ENCODE assay signal across 18 cellular contexts in the genomic region with DNA sequence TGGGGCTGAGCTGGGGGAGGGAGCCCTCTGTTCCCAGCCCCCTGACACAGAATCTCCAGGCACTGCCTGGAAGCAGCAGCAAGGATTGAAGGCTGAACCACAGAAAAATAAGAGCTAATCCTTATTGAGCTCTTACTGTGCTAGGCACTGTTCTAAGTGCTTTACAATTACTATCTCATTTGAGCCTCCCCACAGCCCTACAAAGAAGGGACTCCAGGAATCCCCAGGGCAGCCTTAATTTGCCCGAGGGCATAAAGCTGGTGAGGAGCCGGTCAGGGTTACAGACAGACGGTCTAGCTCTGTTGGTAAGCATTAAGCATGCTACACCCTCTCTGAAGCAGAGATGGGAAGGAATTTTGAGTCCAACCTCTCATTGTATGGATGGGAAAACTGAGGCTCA. TPM values are rescaled to one million over a fixed set of nuclear protein-coding genes. Genes with fewer than 3 reads are reported as not detected.
DNase-seq lines count a peak whose midpoint lies in the region; ATAC-seq and TF ChIP-seq lines count a peak whose summit lies in the region.
"Had no signal": no experiment of that assay in that cellular context is flagged by ENCODE, and none has a peak within 500 bp of the region (broad histone marks: within the 10 kb centered on the region; RNA-seq: fewer than 3 reads in every experiment).

No MANE protein-coding gene starts in this region.

- ATAC-seq in HG02840 (IDR thresholded peaks at IDR 0.05; ENCODE audit: low FRiP score, unreplicated experiment): no peak
- ATAC-seq: gastrocnemius medialis, natural killer cell had no signal

- peak overlapping the region; percentile 3; the same call in 1 of the 2 replicates for H3K9ac ChIP-seq in iPS-20b (ENCODE audit: low read depth, low read length)
- H3K9ac ChIP-seq: GM23248, parathyroid adenoma had no signal

- no peak for TF ChIP-seq EP300 in stomach (IDR thresholded peaks at IDR 0.05)

- WGBS in stomach, 5 donors: 90 to 100% (median 94%) methylated on average over 3 of the region's 3 CpGs

- POLR2A ChIA-PET in HEK293 (lab: Yijun Ruan, JAX): interaction anchor here (0.6 to 1.9 kb wide), 4 partner anchors 8 to 77 kb away, joined by 4 to 8 read pairs (median 5); no protein-coding TSS in a partner anchor

- peaks cover 0 to 4% of the 10 kb centered on the region in 2 experiments; a peak in 1 of 3 replicates for H3K36me3 ChIP-seq in HEK293 (ENCODE audit: control insufficient read depth in 2 of 2, insufficient read depth in 1 of 2, low read length in 2 of 2)
- H3K36me3 ChIP-seq in iPS-20b (ENCODE audit: insufficient read depth, low read depth, low read length): no peaks in the 10 kb centered on the region
- no peaks in the 10 kb centered on the region for H3K36me3 ChIP-seq in stomach
- H3K36me3 ChIP-seq: gastrocnemius medialis, spleen had no signal

- H3K27me3 ChIP-seq in iPS-20b (ENCODE audit: insufficient read depth, low read length) (peaks cover 33% of the 10 kb centered on the region), stomach (peaks cover 0 to 18% (median 3%) of the 10 kb centered on the region in 3 donors)
- H3K27me3 ChIP-seq: gastrocnemius medialis had no signal

- no peak overlapping the region; the same call in 1 of the 2 replicates for H3K27ac ChIP-seq in HEK293 (ENCODE audit: extremely low read depth, low read depth, low read length)
- H3K27ac ChIP-seq in iPS-20b (ENCODE audit: low read length): no peak overlapping the region
- peak overlapping the region in 3 of 5 donors; percentile 30 to 60 (median 59) for H3K27ac ChIP-seq in stomach
- H3K27ac ChIP-seq: GM23248, parathyroid adenoma had no signal

- TF ChIP-seq CTCF in HEK293 (tag by site-specific recombination; IDR thresholded peaks at IDR 0.05) (no peak), stomach (IDR thresholded peaks at IDR 0.05) (no peak)

- H3K4me1 ChIP-seq in HEK293 (ENCODE audit: control insufficient read depth, insufficient read depth, low read length) (peaks cover 13% of the 10 kb centered on the region), iPS-20b (ENCODE audit: insufficient read depth, low read length) (peaks cover 16% of the 10 kb centered on the region), stomach (peaks cover 1 to 23% (median 12%) of the 10 kb centered on the region in 4 donors)
- H3K4me1 ChIP-seq: parathyroid adenoma had no signal

- intact Hi-C loops in stomach (cut with DNase I; ENCODE audit: low total_unique reads): no loop called here

- H3K9me3 ChIP-seq in HEK293 (ENCODE audit: control insufficient read depth, insufficient read depth, low read depth, low read length) (no peaks in the 10 kb centered on the region), iPS-20b (ENCODE audit: insufficient read depth, low read depth, low read length) (no peaks in the 10 kb centered on the region), stomach (no peaks in the 10 kb centered on the region)
- H3K9me3 ChIP-seq: gastrocnemius medialis, spleen had no signal

- DNase-seq in NCI-H69 (lab: John Stamatoyannopoulos, UW) (peak; percentile 91), stomach (no peak), DMS153 treated with DMSO at 0.1 percent for 48 hours (lab: John Stamatoyannopoulos, UW; ENCODE audit: unreplicated experiment) (no peak)
- no peak for DNase-seq in activated CD4-positive, CD25-positive, alpha-beta regulatory T cell treated with anti-CD3 and anti-CD28 coated beads, Interleukin-2, amount 50 U/mL, for 72 hours
- DNase-seq: activated effector memory CD4-positive, alpha-beta T cell treated with anti-CD3 and anti-CD28 coated beads, Interleukin-2, amount 50 U/mL, for 16 hours; cerebellar nuclear complex; gastrocnemius medialis; GM23248; natural killer cell; NCI-H1930; NCI-H774; RPMI8226; spleen had no signal

- no peak for TF ChIP-seq POLR2A in stomach (IDR thresholded peaks at IDR 0.05)

- CTCF ChIA-PET in HEK293 (lab: Yijun Ruan, JAX): interaction anchor here (0.7 to 3.4 kb wide), 15 partner anchors 8 to 189 kb away, joined by 3 to 28 read pairs (median 5); no protein-coding TSS in a partner anchor

- H3K4me3 ChIP-seq in HEK293 (ENCODE audit: low read depth, low read length) (no peak overlapping the region), iPS-20b (ENCODE audit: low read length) (no peak overlapping the region), stomach (no peak overlapping the region)
- H3K4me3 ChIP-seq: gastrocnemius medialis, GM23248, spleen had no signal

TF ChIP-seq in HEK293, 187 proteins besides CTCF, POLR2A, EP300 and RAD21:
- TF ChIP-seq ZNF16 (tag by site-specific recombination; IDR thresholded peaks at IDR 0.05; ENCODE audit: low read depth) (no peak), ZIC2 (tag by site-specific recombination; IDR thresholded peaks at IDR 0.05) (peak; percentile 61)

RNA-seq across cellular contexts. Expression of a gene that starts 7.0 kb away (rescaled TPM):
- total RNA-seq in stomach: 10 to 100 TPM in 1 of 5 donors, 1 to 10 TPM in 2, not detected in 2; 1.5 to 87.0 (median 1.9) TPM
- polyA plus RNA-seq in stomach: 1 to 10 TPM; 1.3 to 2.3 (median 1.6) TPM

RNA-seq across cellular contexts. Expression of a gene that starts 27.5 kb away (rescaled TPM):
- 10 to 100 TPM; 11.6 to 64.2 (median 22.5) TPM for total RNA-seq in stomach
- polyA plus RNA-seq in stomach: 10 to 100 TPM; 13.1 to 28.8 (median 14.2) TPM

RNA-seq across cellular contexts. Expression of a gene that starts 27.8 kb away (rescaled TPM):
- total RNA-seq in stomach: 100 to 1,000 TPM in 1 of 5 donors, 10 to 100 TPM in 2, 1 to 10 TPM in 2; 4.6 to 255 (median 31.2) TPM
- polyA plus RNA-seq in stomach: 10 to 100 TPM; 13.5 to 20.6 (median 20.1) TPM

RNA-seq across cellular contexts. Expression of a gene that starts 42.9 kb away (rescaled TPM):
- 10 to 100 TPM in 3 of 5 donors, 1 to 10 TPM in 2; 5.4 to 89.3 (median 21.4) TPM for total RNA-seq in stomach
- 10 to 100 TPM in 1 of 3 donors, 1 to 10 TPM in 2; 6.0 to 24.3 (median 8.7) TPM for polyA plus RNA-seq in stomach
- total RNA-seq: dermis microvascular lymphatic vessel endothelial cell, GM23248, natural killer cell had no signal

Comparison
In these comparisons a context has a peak if more than half of its experiments do, and no peak if none do; other contexts are left out.
1. H3K27ac ChIP-seq: peak in stomach (3 of 5); none in HEK293 (single experiment) and iPS-20b (single experiment).